2 cellular contexts compared by ENCODE assay signal in genomic region chr11:57709802-57710367, GRCh38.
TF ChIP-seq lines count a peak whose summit lies in the region.

No MANE protein-coding gene starts in this region.

TF ChIP-seq in WTC11, 78 proteins besides CTCF, POLR2A, EP300 and RAD21 (continues in another document):
- TF ChIP-seq SMAD4 (CRISPR knock-in tag; IDR thresholded peaks at IDR 0.05) = no peak
- TF ChIP-seq HMGXB4 (CRISPR knock-in tag; IDR thresholded peaks at IDR 0.05) = no peak
- no peak for TF ChIP-seq IRF2 (CRISPR knock-in tag; IDR thresholded peaks at IDR 0.05; ENCODE audit: borderline replicate concordance, low read depth)
- TF ChIP-seq CDX4 (CRISPR knock-in tag; IDR thresholded peaks at IDR 0.05; ENCODE audit: borderline replicate concordance) = no peak
- TF ChIP-seq ZBTB43 (CRISPR knock-in tag; IDR thresholded peaks at IDR 0.05) = no peak
- TF ChIP-seq ZSCAN18 (CRISPR knock-in tag; IDR thresholded peaks at IDR 0.05) = no peak
- no peak for TF ChIP-seq ATF2 (CRISPR knock-in tag; IDR thresholded peaks at IDR 0.05; ENCODE audit: borderline replicate concordance, low read depth)
- TF ChIP-seq NFE2L1 (CRISPR knock-in tag; IDR thresholded peaks at IDR 0.05) = no peak
- no peak for TF ChIP-seq RELA (CRISPR knock-in tag; IDR thresholded peaks at IDR 0.05; ENCODE audit: borderline replicate concordance)
- no peak for TF ChIP-seq ARID4B (CRISPR knock-in tag; IDR thresholded peaks at IDR 0.05; ENCODE audit: borderline replicate concordance)
- no peak for TF ChIP-seq NFYB (CRISPR knock-in tag; conservative IDR thresholded peaks at IDR 0.05; ENCODE audit: low read depth)
- TF ChIP-seq NR2C2 (CRISPR knock-in tag; IDR thresholded peaks at IDR 0.05) = no peak
- TF ChIP-seq ETV6 (CRISPR knock-in tag; IDR thresholded peaks at IDR 0.05) = no peak

TF ChIP-seq in H1, 55 proteins besides CTCF, POLR2A, EP300 and RAD21:
- TF ChIP-seq BRCA1 (IDR thresholded peaks at IDR 0.05; ENCODE audit: low read depth, low read length) (no peak), SRF (IDR thresholded peaks at IDR 0.05; ENCODE audit: low read depth, low read length) (no peak), SIRT6 (IDR thresholded peaks at IDR 0.05; ENCODE audit: low read length) (no peak), GTF2F1 (IDR thresholded peaks at IDR 0.05; ENCODE audit: borderline replicate concordance, low read depth, low read length) (no peak), CEBPB (IDR thresholded peaks at IDR 0.05; ENCODE audit: low read depth, low read length) (peak; percentile 3; the same call in 1 of the 2 replicates), TAF1 (IDR thresholded peaks at IDR 0.05; ENCODE audit: low read depth, low read length) (no peak)
